ENCODE assay signal across 8 cellular contexts in genomic region chr14:73785834-73786631, GRCh38.
DNase-seq lines count a peak whose midpoint lies in the region; ATAC-seq and TF ChIP-seq lines count a peak whose summit lies in the region.

No MANE protein-coding gene starts in this region.

- H3K4me1 ChIP-seq in neutrophil (ENCODE audit: control insufficient read depth in 1 of 2, insufficient read depth in 1 of 2, low read depth in 1 of 2, low read length in 1 of 2), result peaks cover 37 to 41% of the 10 kb centered on the region in 2 experiments
- H3K4me1 ChIP-seq in upper lobe of right lung, result peaks cover 64% of the 10 kb centered on the region

- peak overlapping the region; percentile 96 for H3K27ac Mint-ChIP-seq in activated naive CD4-positive, alpha-beta T cell treated with anti-CD3 and anti-CD28 coated beads, Interleukin-2, amount 10 ng/mL, durations not matched to agents 7 days and 5 days

- H3K9me3 ChIP-seq in neutrophil, result no peaks in the 10 kb centered on the region
- no peaks in the 10 kb centered on the region for H3K9me3 ChIP-seq in upper lobe of right lung

- peaks cover 61% of the 10 kb centered on the region for H3K4me1 Mint-ChIP-seq in activated naive CD4-positive, alpha-beta T cell treated with anti-CD3 and anti-CD28 coated beads, Interleukin-2, amount 10 ng/mL, durations not matched to agents 7 days and 5 days

- peak; percentile 95 for DNase-seq in EH (ENCODE audit: low read depth)
- DNase-seq in SIG-M5 (lab: John Stamatoyannopoulos, UW), result peak; percentile 37
- peak; percentile 83 for DNase-seq in activated naive CD4-positive, alpha-beta T cell treated with anti-CD3 and anti-CD28 coated beads, Interleukin-2, amount 10 ng/mL, durations not matched to agents 7 days and 5 days
- DNase-seq in germinal center (ENCODE audit: low spot score), result peak; percentile 50
- peak; percentile 88 for DNase-seq in upper lobe of right lung

- peaks cover 15% of the 10 kb centered on the region for H3K36me3 Mint-ChIP-seq in activated naive CD4-positive, alpha-beta T cell treated with anti-CD3 and anti-CD28 coated beads, Interleukin-2, amount 10 ng/mL, durations not matched to agents 7 days and 5 days

- H3K27me3 ChIP-seq in neutrophil, result no peaks in the 10 kb centered on the region
- no peaks in the 10 kb centered on the region for H3K27me3 ChIP-seq in upper lobe of right lung

- H3K27ac ChIP-seq in neutrophil (peak overlapping the region; percentile 95), upper lobe of right lung (peak overlapping the region; percentile 98)

- H3K9me3 Mint-ChIP-seq in activated naive CD4-positive, alpha-beta T cell treated with anti-CD3 and anti-CD28 coated beads, Interleukin-2, amount 10 ng/mL, durations not matched to agents 7 days and 5 days, result no peaks in the 10 kb centered on the region

- H3K4me3 Mint-ChIP-seq in activated naive CD4-positive, alpha-beta T cell treated with anti-CD3 and anti-CD28 coated beads, Interleukin-2, amount 10 ng/mL, durations not matched to agents 7 days and 5 days, result peak overlapping the region; percentile 91

- no peaks in the 10 kb centered on the region for H3K27me3 Mint-ChIP-seq in activated naive CD4-positive, alpha-beta T cell treated with anti-CD3 and anti-CD28 coated beads, Interleukin-2, amount 10 ng/mL, durations not matched to agents 7 days and 5 days

- CTCF ChIA-PET in activated naive CD4-positive, alpha-beta T cell treated with anti-CD3 and anti-CD28 coated beads, Interleukin-2, amount 10 ng/mL, durations not matched to agents 7 days and 5 days (lab: Charles Lee), result interaction anchor here (0.6 to 3.3 kb wide), 14 partner anchors 8 to 58 kb away, joined by 3 to 21 read pairs (median 5); a partner anchor contains a TSS

- peak; percentile 45 for TF ChIP-seq CTCF in neutrophil (IDR thresholded peaks at IDR 0.05)
- peak; percentile 34 for TF ChIP-seq CTCF in upper lobe of right lung (IDR thresholded peaks at IDR 0.05)

- ATAC-seq in HG03175 (IDR thresholded peaks at IDR 0.05; ENCODE audit: unreplicated experiment) (peak; percentile 52), upper lobe of right lung (peak; percentile 82), GM19452 (IDR thresholded peaks at IDR 0.05; ENCODE audit: unreplicated experiment) (no peak)

- intact Hi-C loops in upper lobe of right lung (cut with DNase I), result no loop called here

- H3K36me3 ChIP-seq in neutrophil (no peaks in the 10 kb centered on the region), upper lobe of right lung (no peaks in the 10 kb centered on the region)

- H3K4me3 ChIP-seq in neutrophil (ENCODE audit: low read depth in 1 of 2, low read length in 1 of 2) (peak overlapping the region; percentile 66 to 76), upper lobe of right lung (peak overlapping the region; percentile 72)

Comparison
In these comparisons a context has a peak if more than half of its experiments do, and no peak if none do; other contexts are left out.
1. DNase-seq: peak in every context shown above with its lines; median percentile 95 in EH; 88 in upper lobe of right lung; 83 in activated naive CD4-positive, alpha-beta T cell treated with anti-CD3 and anti-CD28 coated beads, Interleukin-2, amount 10 ng/mL, durations not matched to agents 7 days and 5 days; 50 in germinal center; 37 in SIG-M5.